ENCODE assay signal across 26 cellular contexts in the genomic region with DNA sequence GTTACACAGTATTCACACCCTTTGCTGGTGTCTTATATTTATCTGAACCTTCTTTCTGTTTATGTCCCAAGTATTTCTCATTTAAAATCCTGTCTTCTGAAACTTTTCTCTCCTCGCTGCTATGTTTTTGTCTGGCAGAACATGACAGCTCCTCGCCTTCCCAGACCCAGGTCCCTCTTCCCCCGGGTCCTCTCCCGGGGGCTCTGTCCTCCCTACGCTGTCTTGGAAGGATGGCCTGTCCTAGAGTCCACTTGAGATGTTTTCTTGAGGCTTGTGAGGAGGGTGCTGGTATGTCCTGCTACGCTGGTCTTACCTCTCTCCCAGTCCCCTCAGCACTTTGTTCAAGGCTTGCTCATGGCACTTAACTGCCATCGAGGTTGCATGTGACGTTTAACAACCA. TPM values are rescaled to one million over a fixed set of nuclear protein-coding genes. Genes with fewer than 3 reads are reported as not detected.
A peak's percentile ranks its signal among the peaks of the same experiment; 100 is the strongest.
DNase-seq lines count a peak whose midpoint lies in the region; ATAC-seq and TF ChIP-seq lines count a peak whose summit lies in the region.
"Had no signal": no experiment of that assay in that cellular context is flagged by ENCODE, and none has a peak within 500 bp of the region (broad histone marks: within the 10 kb centered on the region; RNA-seq: fewer than 3 reads in every experiment).

No MANE protein-coding gene starts in this region.

- peaks cover 42% of the 10 kb centered on the region for H3K4me1 Mint-ChIP-seq in activated naive CD4-positive, alpha-beta T cell treated with anti-CD3 and anti-CD28 coated beads, Interleukin-2, amount 50 U/mL, for 24 hours
- H3K4me1 Mint-ChIP-seq in activated naive CD4-positive, alpha-beta T cell treated with anti-CD3 and anti-CD28 coated beads for 36 hours (ENCODE audit: low read depth), result peaks cover 22% of the 10 kb centered on the region
- peaks cover 10% of the 10 kb centered on the region for H3K4me1 Mint-ChIP-seq in GM23338
- H3K4me1 Mint-ChIP-seq in WTC11, result peaks cover 12% of the 10 kb centered on the region

- peaks cover 57% of the 10 kb centered on the region for H3K36me3 ChIP-seq in GM23338 (ENCODE audit: insufficient read depth)
- peaks cover 82% of the 10 kb centered on the region for H3K36me3 ChIP-seq in osteoblast (ENCODE audit: insufficient read depth, low read length)

- H3K4me2 ChIP-seq in GM23338 (no peak overlapping the region), osteoblast (ENCODE audit: insufficient read depth, low read length) (no peak overlapping the region)
- H3K4me2 ChIP-seq: KMS-11 had no signal

- TF ChIP-seq CTCF in GM23338 (conservative IDR thresholded peaks at IDR 0.05; ENCODE audit: low read depth in 2 of 2), result no peak
- TF ChIP-seq CTCF in WTC11 (IDR thresholded peaks at IDR 0.05), result no peak
- no peak for TF ChIP-seq CTCF in osteoblast (IDR thresholded peaks at IDR 0.05; ENCODE audit: extremely low read depth, low read depth, low read length)

- H2AFZ ChIP-seq in GM23338, result no peak overlapping the region
- H2AFZ ChIP-seq in osteoblast (ENCODE audit: low read length), result no peak overlapping the region

- no peaks in the 10 kb centered on the region for H3K9me3 Mint-ChIP-seq in activated naive CD4-positive, alpha-beta T cell treated with anti-CD3 and anti-CD28 coated beads, Interleukin-2, amount 50 U/mL, for 24 hours
- no peaks in the 10 kb centered on the region for H3K9me3 Mint-ChIP-seq in activated naive CD4-positive, alpha-beta T cell treated with anti-CD3 and anti-CD28 coated beads for 36 hours
- H3K9me3 Mint-ChIP-seq in GM23338, result no peaks in the 10 kb centered on the region
- no peaks in the 10 kb centered on the region for H3K9me3 Mint-ChIP-seq in WTC11
- H3K9me3 Mint-ChIP-seq: CD8-positive, alpha-beta memory T cell; H9; HFFc6 had no signal

- H3F3A ChIP-seq in GM23338 (replicated peaks; ENCODE audit: low read depth), result peaks cover 28% of the 10 kb centered on the region

- ATAC-seq in GM23338, result no peak
- ATAC-seq in WTC11, result no peak
- no peak for ATAC-seq in GM21576 (IDR thresholded peaks at IDR 0.05; ENCODE audit: unreplicated experiment)
- ATAC-seq in HG03439 (IDR thresholded peaks at IDR 0.05; ENCODE audit: unreplicated experiment), result no peak
- ATAC-seq: Panc1 had no signal

- peaks cover 15% of the 10 kb centered on the region for H3K4me1 ChIP-seq in GM23338 (ENCODE audit: insufficient read depth)
- peaks cover 8% of the 10 kb centered on the region for H3K4me1 ChIP-seq in osteoblast (ENCODE audit: insufficient read depth, low read length)

- H3K27ac ChIP-seq in GM23338 (ENCODE audit: low read depth) (0 out of 2 replicates have a peak overlapping the region, but pooled peaks have one; percentile 14), osteoblast (ENCODE audit: low read depth, low read length) (no peak overlapping the region)
- H3K27ac ChIP-seq: HL-60, KMS-11 had no signal

- H4K20me1 ChIP-seq in GM23338 (replicated peaks; ENCODE audit: insufficient read depth) (peaks cover 71% of the 10 kb centered on the region), osteoblast (ENCODE audit: insufficient read depth, low read length) (peaks cover 39% of the 10 kb centered on the region)

- DNase-seq in activated naive CD4-positive, alpha-beta T cell treated with anti-CD3 and anti-CD28 coated beads for 36 hours, result no peak
- DNase-seq in GM23338 (ENCODE audit: low spot score), result no peak
- no peak for DNase-seq in WTC11 (ENCODE audit: low spot score)
- DNase-seq in osteoblast (ENCODE audit: insufficient read length, low spot score, missing footprints), result peak; percentile 42
- no peak for DNase-seq in NCI-H1417 treated with DMSO at 0.1 percent for 48 hours (lab: John Stamatoyannopoulos, UW)
- DNase-seq: AML-193; C1 segment of cervical spinal cord; Calu3; CD8-positive, alpha-beta memory T cell; DMS153; H9; HFFc6; NCI-H1105; NCI-H1694; NCI-H2081; NCI-H2171; NCI-H524 treated with DMSO at 0.1 percent for 48 hours; NCI-H82 had no signal

- H3K79me2 ChIP-seq in GM23338 (replicated peaks; ENCODE audit: insufficient read depth), result peaks cover 100% of the 10 kb centered on the region
- H3K79me2 ChIP-seq in osteoblast (ENCODE audit: insufficient read depth, low read length), result peaks cover 84% of the 10 kb centered on the region

- peak overlapping the region; percentile 14 for H3K27ac Mint-ChIP-seq in activated naive CD4-positive, alpha-beta T cell treated with anti-CD3 and anti-CD28 coated beads, Interleukin-2, amount 50 U/mL, for 24 hours
- no peak overlapping the region for H3K27ac Mint-ChIP-seq in activated naive CD4-positive, alpha-beta T cell treated with anti-CD3 and anti-CD28 coated beads for 36 hours
- H3K27ac Mint-ChIP-seq in GM23338 (peak overlapping the region; percentile 23; the same call in 1 of the 2 replicates), WTC11 (0 out of 2 replicates have a peak overlapping the region, but pooled peaks have one; percentile 12)
- H3K27ac Mint-ChIP-seq: HFFc6 had no signal

- no peaks in the 10 kb centered on the region for H3K27me3 ChIP-seq in GM23338 (ENCODE audit: insufficient read depth)
- no peaks in the 10 kb centered on the region for H3K27me3 ChIP-seq in osteoblast (ENCODE audit: insufficient read depth, low read length)

- H3K4me3 Mint-ChIP-seq in activated naive CD4-positive, alpha-beta T cell treated with anti-CD3 and anti-CD28 coated beads, Interleukin-2, amount 50 U/mL, for 24 hours, result no peak overlapping the region
- H3K4me3 Mint-ChIP-seq in activated naive CD4-positive, alpha-beta T cell treated with anti-CD3 and anti-CD28 coated beads for 36 hours, result no peak overlapping the region
- H3K4me3 Mint-ChIP-seq in GM23338, result no peak overlapping the region
- no peak overlapping the region for H3K4me3 Mint-ChIP-seq in WTC11
- H3K4me3 Mint-ChIP-seq: H9, HFFc6 had no signal

- no peaks in the 10 kb centered on the region for H3K9me3 ChIP-seq in osteoblast (ENCODE audit: low read depth, low read length)

- no peaks in the 10 kb centered on the region for H3K27me3 Mint-ChIP-seq in activated naive CD4-positive, alpha-beta T cell treated with anti-CD3 and anti-CD28 coated beads, Interleukin-2, amount 50 U/mL, for 24 hours
- no peaks in the 10 kb centered on the region for H3K27me3 Mint-ChIP-seq in activated naive CD4-positive, alpha-beta T cell treated with anti-CD3 and anti-CD28 coated beads for 36 hours (ENCODE audit: low read depth)
- H3K27me3 Mint-ChIP-seq in GM23338 (ENCODE audit: insufficient read depth, low read depth, poor library complexity) (no peaks in the 10 kb centered on the region), WTC11 (ENCODE audit: low read depth) (no peaks in the 10 kb centered on the region)
- H3K27me3 Mint-ChIP-seq: CD8-positive, alpha-beta memory T cell had no signal

- intact Hi-C loops in activated naive CD4-positive, alpha-beta T cell treated with anti-CD3 and anti-CD28 coated beads for 36 hours (cut with micrococcal nuclease), result no loop called here

- no peak overlapping the region for H3K4me3 ChIP-seq in GM23338
- no peak overlapping the region for H3K4me3 ChIP-seq in osteoblast (ENCODE audit: insufficient read depth, low read length)

- POLR2A ChIA-PET in WTC11 (lab: Charles Lee), result no interaction called here

- CTCF ChIA-PET in activated naive CD4-positive, alpha-beta T cell treated with anti-CD3 and anti-CD28 coated beads for 36 hours (lab: Charles Lee), result interaction anchor here (0.8 to 1.0 kb wide), 2 partner anchors 9 to 27 kb away, joined by 3 read pairs; no protein-coding TSS in a partner anchor
- CTCF ChIA-PET in WTC11 (lab: Charles Lee), result no interaction called here

- no peaks in the 10 kb centered on the region for H3K9me2 ChIP-seq in GM23338 (ENCODE audit: insufficient read depth)

- H3K36me3 Mint-ChIP-seq in activated naive CD4-positive, alpha-beta T cell treated with anti-CD3 and anti-CD28 coated beads, Interleukin-2, amount 50 U/mL, for 24 hours, result peaks cover 8% of the 10 kb centered on the region
- peaks cover 33% of the 10 kb centered on the region for H3K36me3 Mint-ChIP-seq in activated naive CD4-positive, alpha-beta T cell treated with anti-CD3 and anti-CD28 coated beads for 36 hours (ENCODE audit: low read depth)
- H3K36me3 Mint-ChIP-seq in GM23338 (ENCODE audit: low read depth), result peaks cover 83% of the 10 kb centered on the region
- peaks cover 76% of the 10 kb centered on the region for H3K36me3 Mint-ChIP-seq in WTC11

TF ChIP-seq in GM23338, 12 proteins besides CTCF, POLR2A, EP300 and RAD21 (continues in another document):
- TF ChIP-seq CREB1 (CRISPR knock-in tag; IDR thresholded peaks at IDR 0.05; ENCODE audit: low read depth) (no peak), STAT1 (IDR thresholded peaks at IDR 0.05; ENCODE audit: unreplicated experiment) (no peak)

TF ChIP-seq in WTC11, 78 proteins besides CTCF, POLR2A, EP300 and RAD21:
- no peak for TF ChIP-seq ZNF416 (CRISPR knock-in tag; IDR thresholded peaks at IDR 0.05)
- no peak for TF ChIP-seq SMAD4 (CRISPR knock-in tag; IDR thresholded peaks at IDR 0.05)
TF ChIP-seq in WTC11: peak in this region for 0.

RNA-seq across cellular contexts. Expression of gene GID8, which starts 6.2 kb away (rescaled TPM):
- 10 to 100 TPM; 32.7 to 34.0 TPM for total RNA-seq in activated naive CD4-positive, alpha-beta T cell treated with anti-CD3 and anti-CD28 coated beads for 36 hours
- 102 and 106 TPM in 2 replicates for total RNA-seq in GM23338 (2014; rRNA removed; shearing (Covaris generic))
- 41.7 and 41.8 TPM in 2 replicates for polyA plus RNA-seq in GM23338 (2016; fragmentation: Nextera tagmentation; extraction: Ambion mirVana)
- 56.2 to 70.2 TPM (median 56.6 TPM) in 3 replicates for total RNA-seq in WTC11 (2021)
- total RNA-seq in osteoblast, result 34.4 and 37.1 TPM in 2 replicates

RNA-seq across cellular contexts. Expression of gene SLC17A9, which starts 8.3 kb away (rescaled TPM):
- total RNA-seq in activated naive CD4-positive, alpha-beta T cell treated with anti-CD3 and anti-CD28 coated beads for 36 hours, result 10 to 100 TPM; 17.4 to 20.6 TPM
- total RNA-seq in GM23338 (2014; rRNA removed; shearing (Covaris generic)), result 24.2 and 32.0 TPM in 2 replicates
- polyA plus RNA-seq in GM23338 (2016; fragmentation: Nextera tagmentation; extraction: Ambion mirVana), result 36.1 and 39.3 TPM in 2 replicates
- total RNA-seq in WTC11 (2021), result 26.2 to 41.7 TPM (median 30.8 TPM) in 3 replicates
- 5.6 and 6.5 TPM in 2 replicates for total RNA-seq in osteoblast
- total RNA-seq: A172, SK-MEL-5 had no signal

RNA-seq across cellular contexts. Expression of gene DIDO1, which starts 17.9 kb away (rescaled TPM):
- 10 to 100 TPM; 49.5 to 50.3 TPM for total RNA-seq in activated naive CD4-positive, alpha-beta T cell treated with anti-CD3 and anti-CD28 coated beads for 36 hours
- 147 and 162 TPM in 2 replicates for total RNA-seq in GM23338 (2014; rRNA removed; shearing (Covaris generic))
- polyA plus RNA-seq in GM23338 (2016; fragmentation: Nextera tagmentation; extraction: Ambion mirVana), result 61.5 and 72.4 TPM in 2 replicates
- total RNA-seq in WTC11 (2021) (69.3 to 87.3 TPM (median 71.6 TPM) in 3 replicates), osteoblast (44.8 and 46.3 TPM in 2 replicates)
